In the genomic region with DNA sequence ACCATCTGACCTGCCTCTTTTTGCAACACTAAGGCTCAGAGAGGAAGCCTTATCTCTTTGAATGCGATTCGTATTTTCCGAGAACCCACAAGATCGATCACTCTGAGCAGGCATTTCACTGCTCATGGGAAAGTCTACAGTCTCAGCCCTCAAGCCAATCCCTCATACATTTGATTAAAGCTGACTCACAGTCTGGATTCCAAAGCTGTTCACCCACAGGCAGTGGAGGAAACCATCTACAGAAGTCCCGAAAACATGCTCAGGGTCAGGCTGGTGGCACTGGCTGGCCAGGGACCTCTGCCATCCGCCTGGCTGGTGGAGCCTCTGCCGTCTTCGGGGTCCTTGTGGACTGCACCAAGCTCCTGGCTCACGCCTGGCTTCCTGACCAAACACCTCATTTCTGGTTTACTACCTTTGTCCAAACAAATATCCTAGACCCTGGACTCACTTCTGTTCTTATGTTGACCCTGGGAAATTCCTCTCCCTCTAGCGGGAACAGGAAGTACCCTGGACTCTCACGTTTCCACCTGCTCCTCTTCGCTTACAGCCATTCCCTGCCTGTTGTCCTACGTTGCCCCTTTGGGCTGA, we compare ENCODE assay signal across 1 cellular context.
A peak's percentile ranks its signal among the peaks of the same experiment; 100 is the strongest.
TF ChIP-seq lines count a peak whose summit lies in the region.

No MANE protein-coding gene starts in this region.

TF ChIP-seq in HepG2, 621 proteins besides CTCF, POLR2A, EP300 and RAD21 (continued from another document and continues in another):
- TF ChIP-seq, protein P1, sequence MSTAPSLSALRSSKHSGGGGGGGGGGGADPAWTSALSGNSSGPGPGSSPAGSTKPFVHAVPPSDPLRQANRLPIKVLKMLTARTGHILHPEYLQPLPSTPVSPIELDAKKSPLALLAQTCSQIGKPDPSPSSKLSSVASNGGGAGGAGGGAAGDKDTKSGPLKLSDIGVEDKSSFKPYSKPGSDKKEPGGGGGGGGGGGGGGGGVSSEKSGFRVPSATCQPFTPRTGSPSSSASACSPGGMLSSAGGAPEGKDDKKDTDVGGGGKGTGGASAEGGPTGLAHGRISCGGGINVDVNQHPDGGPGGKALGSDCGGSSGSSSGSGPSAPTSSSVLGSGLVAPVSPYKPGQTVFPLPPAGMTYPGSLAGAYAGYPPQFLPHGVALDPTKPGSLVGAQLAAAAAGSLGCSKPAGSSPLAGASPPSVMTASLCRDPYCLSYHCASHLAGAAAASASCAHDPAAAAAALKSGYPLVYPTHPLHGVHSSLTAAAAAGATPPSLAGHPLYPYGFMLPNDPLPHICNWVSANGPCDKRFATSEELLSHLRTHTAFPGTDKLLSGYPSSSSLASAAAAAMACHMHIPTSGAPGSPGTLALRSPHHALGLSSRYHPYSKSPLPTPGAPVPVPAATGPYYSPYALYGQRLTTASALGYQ (CRISPR knock-in tag; IDR thresholded peaks at IDR 0.05) = no peak
- no peak for TF ChIP-seq ZIK1 (CRISPR knock-in tag; IDR thresholded peaks at IDR 0.05; ENCODE audit: borderline replicate concordance, low read depth)
- TF ChIP-seq, protein P2, sequence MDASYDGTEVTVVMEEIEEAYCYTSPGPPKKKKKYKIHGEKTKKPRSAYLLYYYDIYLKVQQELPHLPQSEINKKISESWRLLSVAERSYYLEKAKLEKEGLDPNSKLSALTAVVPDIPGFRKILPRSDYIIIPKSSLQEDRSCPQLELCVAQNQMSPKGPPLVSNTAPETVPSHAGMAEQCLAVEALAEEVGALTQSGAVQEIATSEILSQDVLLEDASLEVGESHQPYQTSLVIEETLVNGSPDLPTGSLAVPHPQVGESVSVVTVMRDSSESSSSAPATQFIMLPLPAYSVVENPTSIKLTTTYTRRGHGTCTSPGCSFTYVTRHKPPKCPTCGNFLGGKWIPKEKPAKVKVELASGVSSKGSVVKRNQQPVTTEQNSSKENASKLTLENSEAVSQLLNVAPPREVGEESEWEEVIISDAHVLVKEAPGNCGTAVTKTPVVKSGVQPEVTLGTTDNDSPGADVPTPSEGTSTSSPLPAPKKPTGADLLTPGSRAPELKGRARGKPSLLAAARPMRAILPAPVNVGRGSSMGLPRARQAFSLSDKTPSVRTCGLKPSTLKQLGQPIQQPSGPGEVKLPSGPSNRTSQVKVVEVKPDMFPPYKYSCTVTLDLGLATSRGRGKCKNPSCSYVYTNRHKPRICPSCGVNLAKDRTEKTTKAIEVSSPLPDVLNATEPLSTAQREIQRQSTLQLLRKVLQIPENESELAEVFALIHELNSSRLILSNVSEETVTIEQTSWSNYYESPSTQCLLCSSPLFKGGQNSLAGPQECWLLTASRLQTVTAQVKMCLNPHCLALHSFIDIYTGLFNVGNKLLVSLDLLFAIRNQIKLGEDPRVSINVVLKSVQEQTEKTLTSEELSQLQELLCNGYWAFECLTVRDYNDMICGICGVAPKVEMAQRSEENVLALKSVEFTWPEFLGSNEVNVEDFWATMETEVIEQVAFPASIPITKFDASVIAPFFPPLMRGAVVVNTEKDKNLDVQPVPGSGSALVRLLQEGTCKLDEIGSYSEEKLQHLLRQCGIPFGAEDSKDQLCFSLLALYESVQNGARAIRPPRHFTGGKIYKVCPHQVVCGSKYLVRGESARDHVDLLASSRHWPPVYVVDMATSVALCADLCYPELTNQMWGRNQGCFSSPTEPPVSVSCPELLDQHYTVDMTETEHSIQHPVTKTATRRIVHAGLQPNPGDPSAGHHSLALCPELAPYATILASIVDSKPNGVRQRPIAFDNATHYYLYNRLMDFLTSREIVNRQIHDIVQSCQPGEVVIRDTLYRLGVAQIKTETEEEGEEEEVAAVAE (CRISPR knock-in tag; IDR thresholded peaks at IDR 0.05; ENCODE audit: borderline replicate concordance) = no peak
- TF ChIP-seq MTF2 (CRISPR knock-in tag; IDR thresholded peaks at IDR 0.05; ENCODE audit: borderline replicate concordance) = no peak
- no peak for TF ChIP-seq FOXK2 (IDR thresholded peaks at IDR 0.05)
- no peak for TF ChIP-seq ZNF12 (CRISPR knock-in tag; IDR thresholded peaks at IDR 0.05)
- TF ChIP-seq, protein P3, sequence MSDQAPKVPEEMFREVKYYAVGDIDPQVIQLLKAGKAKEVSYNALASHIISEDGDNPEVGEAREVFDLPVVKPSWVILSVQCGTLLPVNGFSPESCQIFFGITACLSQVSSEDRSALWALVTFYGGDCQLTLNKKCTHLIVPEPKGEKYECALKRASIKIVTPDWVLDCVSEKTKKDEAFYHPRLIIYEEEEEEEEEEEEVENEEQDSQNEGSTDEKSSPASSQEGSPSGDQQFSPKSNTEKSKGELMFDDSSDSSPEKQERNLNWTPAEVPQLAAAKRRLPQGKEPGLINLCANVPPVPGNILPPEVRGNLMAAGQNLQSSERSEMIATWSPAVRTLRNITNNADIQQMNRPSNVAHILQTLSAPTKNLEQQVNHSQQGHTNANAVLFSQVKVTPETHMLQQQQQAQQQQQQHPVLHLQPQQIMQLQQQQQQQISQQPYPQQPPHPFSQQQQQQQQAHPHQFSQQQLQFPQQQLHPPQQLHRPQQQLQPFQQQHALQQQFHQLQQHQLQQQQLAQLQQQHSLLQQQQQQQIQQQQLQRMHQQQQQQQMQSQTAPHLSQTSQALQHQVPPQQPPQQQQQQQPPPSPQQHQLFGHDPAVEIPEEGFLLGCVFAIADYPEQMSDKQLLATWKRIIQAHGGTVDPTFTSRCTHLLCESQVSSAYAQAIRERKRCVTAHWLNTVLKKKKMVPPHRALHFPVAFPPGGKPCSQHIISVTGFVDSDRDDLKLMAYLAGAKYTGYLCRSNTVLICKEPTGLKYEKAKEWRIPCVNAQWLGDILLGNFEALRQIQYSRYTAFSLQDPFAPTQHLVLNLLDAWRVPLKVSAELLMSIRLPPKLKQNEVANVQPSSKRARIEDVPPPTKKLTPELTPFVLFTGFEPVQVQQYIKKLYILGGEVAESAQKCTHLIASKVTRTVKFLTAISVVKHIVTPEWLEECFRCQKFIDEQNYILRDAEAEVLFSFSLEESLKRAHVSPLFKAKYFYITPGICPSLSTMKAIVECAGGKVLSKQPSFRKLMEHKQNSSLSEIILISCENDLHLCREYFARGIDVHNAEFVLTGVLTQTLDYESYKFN (CRISPR knock-in tag; conservative IDR thresholded peaks at IDR 0.05) = peak; percentile 70
- TF ChIP-seq GTF3A (CRISPR knock-in tag; conservative IDR thresholded peaks at IDR 0.05) = no peak
- TF ChIP-seq, protein P4, sequence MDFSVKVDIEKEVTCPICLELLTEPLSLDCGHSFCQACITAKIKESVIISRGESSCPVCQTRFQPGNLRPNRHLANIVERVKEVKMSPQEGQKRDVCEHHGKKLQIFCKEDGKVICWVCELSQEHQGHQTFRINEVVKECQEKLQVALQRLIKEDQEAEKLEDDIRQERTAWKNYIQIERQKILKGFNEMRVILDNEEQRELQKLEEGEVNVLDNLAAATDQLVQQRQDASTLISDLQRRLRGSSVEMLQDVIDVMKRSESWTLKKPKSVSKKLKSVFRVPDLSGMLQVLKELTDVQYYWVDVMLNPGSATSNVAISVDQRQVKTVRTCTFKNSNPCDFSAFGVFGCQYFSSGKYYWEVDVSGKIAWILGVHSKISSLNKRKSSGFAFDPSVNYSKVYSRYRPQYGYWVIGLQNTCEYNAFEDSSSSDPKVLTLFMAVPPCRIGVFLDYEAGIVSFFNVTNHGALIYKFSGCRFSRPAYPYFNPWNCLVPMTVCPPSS (IDR thresholded peaks at IDR 0.05) = no peak
- no peak for TF ChIP-seq NCOR1 (IDR thresholded peaks at IDR 0.05; ENCODE audit: borderline replicate concordance, low read length)
- no peak for TF ChIP-seq MAFK (conservative IDR thresholded peaks at IDR 0.05 in 1 of 2, IDR thresholded peaks at IDR 0.05 in 1 of 2; ENCODE audit: low read length in 2 of 2)
- no peak for TF ChIP-seq ETV6 (CRISPR knock-in tag; conservative IDR thresholded peaks at IDR 0.05)
- TF ChIP-seq KLF15 (CRISPR knock-in tag; IDR thresholded peaks at IDR 0.05; ENCODE audit: borderline replicate concordance) = no peak
- TF ChIP-seq FOSL2 (CRISPR knock-in tag; IDR thresholded peaks at IDR 0.05) = peak; percentile 37; the same call in 1 of the 2 replicates
- no peak for TF ChIP-seq GATA4 (IDR thresholded peaks at IDR 0.05; ENCODE audit: borderline replicate concordance, low read depth)
- TF ChIP-seq, protein P5, sequence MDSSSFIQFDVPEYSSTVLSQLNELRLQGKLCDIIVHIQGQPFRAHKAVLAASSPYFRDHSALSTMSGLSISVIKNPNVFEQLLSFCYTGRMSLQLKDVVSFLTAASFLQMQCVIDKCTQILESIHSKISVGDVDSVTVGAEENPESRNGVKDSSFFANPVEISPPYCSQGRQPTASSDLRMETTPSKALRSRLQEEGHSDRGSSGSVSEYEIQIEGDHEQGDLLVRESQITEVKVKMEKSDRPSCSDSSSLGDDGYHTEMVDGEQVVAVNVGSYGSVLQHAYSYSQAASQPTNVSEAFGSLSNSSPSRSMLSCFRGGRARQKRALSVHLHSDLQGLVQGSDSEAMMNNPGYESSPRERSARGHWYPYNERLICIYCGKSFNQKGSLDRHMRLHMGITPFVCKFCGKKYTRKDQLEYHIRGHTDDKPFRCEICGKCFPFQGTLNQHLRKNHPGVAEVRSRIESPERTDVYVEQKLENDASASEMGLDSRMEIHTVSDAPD (CRISPR knock-in tag; IDR thresholded peaks at IDR 0.05) = 0 out of 2 replicates have a peak, but pooled peaks have one; percentile 35
- no peak for TF ChIP-seq KAT2B (IDR thresholded peaks at IDR 0.05; ENCODE audit: borderline replicate concordance, low read depth, low read length)
- TF ChIP-seq SRSF1 (optimal IDR thresholded peaks at IDR 0.05; ENCODE audit: low read depth, low read length) = no peak
- TF ChIP-seq IRF2 (CRISPR knock-in tag; IDR thresholded peaks at IDR 0.05) = peak; percentile 59
- TF ChIP-seq, protein P6, sequence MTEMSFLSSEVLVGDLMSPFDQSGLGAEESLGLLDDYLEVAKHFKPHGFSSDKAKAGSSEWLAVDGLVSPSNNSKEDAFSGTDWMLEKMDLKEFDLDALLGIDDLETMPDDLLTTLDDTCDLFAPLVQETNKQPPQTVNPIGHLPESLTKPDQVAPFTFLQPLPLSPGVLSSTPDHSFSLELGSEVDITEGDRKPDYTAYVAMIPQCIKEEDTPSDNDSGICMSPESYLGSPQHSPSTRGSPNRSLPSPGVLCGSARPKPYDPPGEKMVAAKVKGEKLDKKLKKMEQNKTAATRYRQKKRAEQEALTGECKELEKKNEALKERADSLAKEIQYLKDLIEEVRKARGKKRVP (CRISPR knock-in tag; IDR thresholded peaks at IDR 0.05) = no peak
- no peak for TF ChIP-seq ZBTB42 (CRISPR knock-in tag; IDR thresholded peaks at IDR 0.05)
- TF ChIP-seq NR2C2 (CRISPR knock-in tag; IDR thresholded peaks at IDR 0.05; ENCODE audit: borderline replicate concordance) = 0 out of 2 replicates have a peak, but pooled peaks have one; percentile 24
- TF ChIP-seq, protein P7, sequence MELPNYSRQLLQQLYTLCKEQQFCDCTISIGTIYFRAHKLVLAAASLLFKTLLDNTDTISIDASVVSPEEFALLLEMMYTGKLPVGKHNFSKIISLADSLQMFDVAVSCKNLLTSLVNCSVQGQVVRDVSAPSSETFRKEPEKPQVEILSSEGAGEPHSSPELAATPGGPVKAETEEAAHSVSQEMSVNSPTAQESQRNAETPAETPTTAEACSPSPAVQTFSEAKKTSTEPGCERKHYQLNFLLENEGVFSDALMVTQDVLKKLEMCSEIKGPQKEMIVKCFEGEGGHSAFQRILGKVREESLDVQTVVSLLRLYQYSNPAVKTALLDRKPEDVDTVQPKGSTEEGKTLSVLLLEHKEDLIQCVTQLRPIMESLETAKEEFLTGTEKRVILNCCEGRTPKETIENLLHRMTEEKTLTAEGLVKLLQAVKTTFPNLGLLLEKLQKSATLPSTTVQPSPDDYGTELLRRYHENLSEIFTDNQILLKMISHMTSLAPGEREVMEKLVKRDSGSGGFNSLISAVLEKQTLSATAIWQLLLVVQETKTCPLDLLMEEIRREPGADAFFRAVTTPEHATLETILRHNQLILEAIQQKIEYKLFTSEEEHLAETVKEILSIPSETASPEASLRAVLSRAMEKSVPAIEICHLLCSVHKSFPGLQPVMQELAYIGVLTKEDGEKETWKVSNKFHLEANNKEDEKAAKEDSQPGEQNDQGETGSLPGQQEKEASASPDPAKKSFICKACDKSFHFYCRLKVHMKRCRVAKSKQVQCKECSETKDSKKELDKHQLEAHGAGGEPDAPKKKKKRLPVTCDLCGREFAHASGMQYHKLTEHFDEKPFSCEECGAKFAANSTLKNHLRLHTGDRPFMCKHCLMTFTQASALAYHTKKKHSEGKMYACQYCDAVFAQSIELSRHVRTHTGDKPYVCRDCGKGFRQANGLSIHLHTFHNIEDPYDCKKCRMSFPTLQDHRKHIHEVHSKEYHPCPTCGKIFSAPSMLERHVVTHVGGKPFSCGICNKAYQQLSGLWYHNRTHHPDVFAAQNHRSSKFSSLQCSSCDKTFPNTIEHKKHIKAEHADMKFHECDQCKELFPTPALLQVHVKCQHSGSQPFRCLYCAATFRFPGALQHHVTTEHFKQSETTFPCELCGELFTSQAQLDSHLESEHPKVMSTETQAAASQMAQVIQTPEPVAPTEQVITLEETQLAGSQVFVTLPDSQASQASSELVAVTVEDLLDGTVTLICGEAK (IDR thresholded peaks at IDR 0.05) = no peak
- TF ChIP-seq, protein P7 (CRISPR knock-in tag; IDR thresholded peaks at IDR 0.05) = no peak
- peak; percentile 68 for TF ChIP-seq HNF4A (CRISPR knock-in tag; IDR thresholded peaks at IDR 0.05)
- TF ChIP-seq ZFP90 (CRISPR knock-in tag; IDR thresholded peaks at IDR 0.05; ENCODE audit: borderline replicate concordance) = no peak
- peak; percentile 55; the same call in 1 of the 2 replicates for TF ChIP-seq DPF2 (CRISPR knock-in tag; IDR thresholded peaks at IDR 0.05; ENCODE audit: borderline replicate concordance, low read depth)
- no peak for TF ChIP-seq PHB2 (IDR thresholded peaks at IDR 0.05; ENCODE audit: partially characterized antibody)
- TF ChIP-seq ZNF629 (CRISPR knock-in tag; conservative IDR thresholded peaks at IDR 0.05) = no peak
- TF ChIP-seq CAMTA2 (CRISPR knock-in tag; IDR thresholded peaks at IDR 0.05; ENCODE audit: borderline replicate concordance) = no peak
